In genomic region chr13:110266431-110266809, GRCh38 we compare ENCODE assay signal across 16 cellular contexts. TPM values are rescaled to one million over a fixed set of nuclear protein-coding genes. Genes with fewer than 3 reads are reported as not detected.
DNase-seq lines count a peak whose midpoint lies in the region; ATAC-seq and TF ChIP-seq lines count a peak whose summit lies in the region.
"Had no signal": no experiment of that assay in that cellular context is flagged by ENCODE, and none has a peak within 500 bp of the region (broad histone marks: within the 10 kb centered on the region; RNA-seq: fewer than 3 reads in every experiment).

No MANE protein-coding gene starts in this region.

- TF ChIP-seq POLR2A in suprapubic skin (IDR thresholded peaks at IDR 0.05) (no peak), lower leg skin (IDR thresholded peaks at IDR 0.05) (no peak)

- H3K9me3 Mint-ChIP-seq in WTC11 (no peaks in the 10 kb centered on the region), neural crest cell (no peaks in the 10 kb centered on the region)
- H3K9me3 Mint-ChIP-seq: activated naive CD4-positive, alpha-beta T cell treated with anti-CD3 and anti-CD28 coated beads, Interleukin-2, amount 50 U/mL, for 72 hours; activated T-cell treated with anti-CD3 and anti-CD28 coated beads, Interleukin-2, amount 50 U/mL, for 24 hours; natural killer cell had no signal

- H3K27me3 ChIP-seq in dorsolateral prefrontal cortex (peaks cover 0 to 7% (median 0%) of the 10 kb centered on the region in 45 donors), suprapubic skin (peaks cover 14% of the 10 kb centered on the region)
- H3K27me3 ChIP-seq: BLaER1 had no signal

- H3K36me3 ChIP-seq in suprapubic skin = no peaks in the 10 kb centered on the region
- H3K36me3 ChIP-seq: BLaER1 had no signal

- peaks cover 41% of the 10 kb centered on the region for H3K4me1 ChIP-seq in suprapubic skin

- no peaks in the 10 kb centered on the region for H3K27me3 Mint-ChIP-seq in WTC11 (ENCODE audit: low read depth)
- no peaks in the 10 kb centered on the region for H3K27me3 Mint-ChIP-seq in neural crest cell (ENCODE audit: low read depth)

- POLR2A ChIA-PET in WTC11 (lab: Charles Lee) = interaction anchor here (0.6 to 1.2 kb wide), 5 partner anchors 39 to 449 kb away, joined by 3 to 5 read pairs (median 3); partner anchors contain the start of genes COL4A1 and COL4A2

- TF ChIP-seq EP300 in suprapubic skin (IDR thresholded peaks at IDR 0.05) = no peak

- H3K4me3 ChIP-seq in dorsolateral prefrontal cortex = peak overlapping the region in 50 of 59 donors; percentile 7 to 60 (median 32)
- peak overlapping the region; percentile 21 for H3K4me3 ChIP-seq in suprapubic skin
- no peak overlapping the region for H3K4me3 ChIP-seq in lower leg skin (ENCODE audit: low read depth, poor library complexity, severe bottlenecking)
- H3K4me3 ChIP-seq: BLaER1, lung had no signal

- 58% methylated on average over 8 of the region's 8 CpGs for WGBS in suprapubic skin
- WGBS in lower leg skin, 2 donors = 62 to 67% methylated on average over 8 of the region's 8 CpGs

- DNase-seq in WTC11 (ENCODE audit: low spot score) (no peak), dorsolateral prefrontal cortex (no peak), neural crest cell (ENCODE audit: low read depth, low spot score) (no peak), suprapubic skin (ENCODE audit: low spot score in 2 of 2) (no peak), lower leg skin (ENCODE audit: low spot score in 2 of 2) (no peak)
- DNase-seq: activated CD4-positive, alpha-beta T cell treated with anti-CD3 and anti-CD28 coated beads, Interleukin-2, amount 50 U/mL, for 4 hours; activated T-cell treated with anti-CD3 and anti-CD28 coated beads, Interleukin-2, amount 50 U/mL, for 24 hours; natural killer cell; NCI-H1694; NK-92 treated with Interleukin-12 subunit alpha and Interleukin-12 subunit beta, amount 100 ng/mL, for 24 hours; stimulated activated CD4-positive, alpha-beta T cell treated with anti-CD3 and anti-CD28 coated beads, Interleukin-2, amount 100 ng/mL, for 24 hours had no signal

- H3K36me3 Mint-ChIP-seq in WTC11 = no peaks in the 10 kb centered on the region
- no peaks in the 10 kb centered on the region for H3K36me3 Mint-ChIP-seq in neural crest cell (ENCODE audit: low read depth)
- H3K36me3 Mint-ChIP-seq: activated naive CD4-positive, alpha-beta T cell treated with anti-CD3 and anti-CD28 coated beads, Interleukin-2, amount 50 U/mL, for 72 hours; natural killer cell had no signal

- CTCF ChIA-PET in WTC11 (lab: Charles Lee) = interaction anchor here (1.1 to 3.8 kb wide), 9 partner anchors 8 to 189 kb away, joined by 3 to 29 read pairs (median 7); partner anchors contain the start of genes COL4A1 and COL4A2

- TF ChIP-seq CTCF in WTC11 (IDR thresholded peaks at IDR 0.05) = no peak
- TF ChIP-seq CTCF in dorsolateral prefrontal cortex (IDR thresholded peaks at IDR 0.05 in 54 of 56, conservative IDR thresholded peaks at IDR 0.05 in 2 of 56; ENCODE audit: low read depth in 1 of 56, partially characterized antibody in 56 of 56) = no peak
- no peak for TF ChIP-seq CTCF in neural crest cell (conservative IDR thresholded peaks at IDR 0.05)
- TF ChIP-seq CTCF in suprapubic skin (IDR thresholded peaks at IDR 0.05) = no peak
- TF ChIP-seq CTCF in lower leg skin (IDR thresholded peaks at IDR 0.05) = no peak

- ATAC-seq in WTC11 (no peak), HG02763 (IDR thresholded peaks at IDR 0.05; ENCODE audit: unreplicated experiment) (no peak), HG02870 (IDR thresholded peaks at IDR 0.05; ENCODE audit: unreplicated experiment) (no peak)
- ATAC-seq: activated naive CD4-positive, alpha-beta T cell treated with anti-CD3 and anti-CD28 coated beads, Interleukin-2, amount 50 U/mL, for 72 hours; natural killer cell had no signal

- H3K27ac Mint-ChIP-seq in WTC11 = 0 out of 2 replicates have a peak overlapping the region, but pooled peaks have one; percentile 19
- H3K27ac Mint-ChIP-seq in neural crest cell (ENCODE audit: unreplicated experiment) = peak overlapping the region; percentile 5
- H3K27ac Mint-ChIP-seq: activated naive CD4-positive, alpha-beta T cell treated with anti-CD3 and anti-CD28 coated beads, Interleukin-2, amount 50 U/mL, for 72 hours; activated T-cell treated with anti-CD3 and anti-CD28 coated beads, Interleukin-2, amount 50 U/mL, for 24 hours; natural killer cell had no signal

- intact Hi-C loops in dorsolateral prefrontal cortex (cut with DNase I) (no loop called here), lower leg skin (cut with DNase I; ENCODE audit: low total_unique reads) (no loop called here)

- peak overlapping the region in 1 of 59 donors; percentile 36 for H3K27ac ChIP-seq in dorsolateral prefrontal cortex
- H3K27ac ChIP-seq in suprapubic skin = peak overlapping the region; percentile 15
- H3K27ac ChIP-seq: BLaER1 had no signal

- H3K9me3 ChIP-seq in suprapubic skin = no peaks in the 10 kb centered on the region
- H3K9me3 ChIP-seq: BLaER1 had no signal

- peaks cover 58% of the 10 kb centered on the region for H3K4me1 Mint-ChIP-seq in WTC11
- H3K4me1 Mint-ChIP-seq in neural crest cell = peaks cover 60% of the 10 kb centered on the region
- H3K4me1 Mint-ChIP-seq: natural killer cell had no signal

- no peak overlapping the region for H3K4me3 Mint-ChIP-seq in WTC11
- no peak overlapping the region for H3K4me3 Mint-ChIP-seq in neural crest cell
- H3K4me3 Mint-ChIP-seq: activated T-cell treated with anti-CD3 and anti-CD28 coated beads, Interleukin-2, amount 50 U/mL, for 24 hours; natural killer cell had no signal

TF ChIP-seq in WTC11, 78 proteins besides CTCF, POLR2A, EP300 and RAD21 (continues in another document):
- TF ChIP-seq OVOL2 (CRISPR knock-in tag; IDR thresholded peaks at IDR 0.05; ENCODE audit: borderline replicate concordance) (no peak), ZNF423 (CRISPR knock-in tag; IDR thresholded peaks at IDR 0.05) (no peak), ETV6 (CRISPR knock-in tag; IDR thresholded peaks at IDR 0.05) (no peak), ZNF281 (CRISPR knock-in tag; IDR thresholded peaks at IDR 0.05) (no peak), ZNF425 (CRISPR knock-in tag; conservative IDR thresholded peaks at IDR 0.05) (no peak), ELF4 (CRISPR knock-in tag; IDR thresholded peaks at IDR 0.05; ENCODE audit: low read depth) (no peak), EMX1 (CRISPR knock-in tag; IDR thresholded peaks at IDR 0.05) (no peak), SP1 (CRISPR knock-in tag; conservative IDR thresholded peaks at IDR 0.05) (no peak)

RNA-seq across cellular contexts. Expression of gene COL4A1, which starts 40.5 kb away (rescaled TPM):
- total RNA-seq in WTC11 (2021) = 75.0 to 89.6 TPM (median 82.3 TPM) in 3 replicates
- 100 to 1,000 TPM in 1 of 120 experiments, 10 to 100 TPM in 113, 1 to 10 TPM in 6; 7.5 to 122 (median 19.9) TPM for total RNA-seq in dorsolateral prefrontal cortex
- total RNA-seq in neural crest cell = 65.5 and 67.9 TPM in 2 replicates
- total RNA-seq in suprapubic skin = 10 to 100 TPM; 36.7 to 60.8 (median 43.6) TPM
- total RNA-seq in lower leg skin = 100 to 1,000 TPM in 1 of 4 donors, 10 to 100 TPM in 3; 41.0 to 105 (median 56.7) TPM
- total RNA-seq: natural killer cell had no signal

RNA-seq across cellular contexts. Expression of gene COL4A2, which starts 40.7 kb away (rescaled TPM):
- total RNA-seq in WTC11 (2021) (102 to 109 TPM (median 106 TPM) in 3 replicates), dorsolateral prefrontal cortex (100 to 1,000 TPM in 1 of 120 experiments, 10 to 100 TPM in 119; 12.9 to 107 (median 31.0) TPM), neural crest cell (159 and 164 TPM in 2 replicates), suprapubic skin (10 to 100 TPM; 43.0 to 72.7 (median 53.5) TPM), lower leg skin (100 to 1,000 TPM in 1 of 4 donors, 10 to 100 TPM in 3; 40.8 to 119 (median 58.9) TPM)
- total RNA-seq: natural killer cell had no signal
